ENCODE assay signal across 24 cellular contexts in the genomic region with DNA sequence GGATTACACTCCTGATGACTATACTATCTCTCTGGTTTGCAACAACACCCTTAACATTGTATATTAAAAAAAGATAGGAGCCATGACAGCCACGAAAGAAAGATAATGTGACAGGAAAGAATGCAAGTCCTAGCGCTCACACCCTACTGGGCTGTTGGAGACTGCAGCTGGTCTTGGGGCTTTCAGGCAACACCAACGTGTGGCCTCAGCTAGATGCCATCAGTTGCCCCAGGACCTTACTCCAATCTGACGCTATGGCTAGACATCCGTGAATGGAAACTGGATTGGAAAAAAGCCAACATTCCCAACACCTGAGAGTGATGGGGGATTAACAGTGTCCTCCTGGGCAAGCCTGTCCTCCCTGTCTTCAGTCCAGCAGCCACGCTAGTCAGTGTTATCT.
"Had no signal": no experiment of that assay in that cellular context is flagged by ENCODE, and none has a peak within 500 bp of the region (broad histone marks: within the 10 kb centered on the region; RNA-seq: fewer than 3 reads in every experiment).

No MANE protein-coding gene starts in this region.

- H3K9me3 ChIP-seq: SJCRH30, SK-N-SH had no signal

- H3K4me3 ChIP-seq: cardiac muscle cell, SJCRH30 had no signal

- H3K4me1 ChIP-seq: SJCRH30 had no signal

- H3K27ac ChIP-seq: cardiac muscle cell, SJCRH30, WERI-Rb-1 had no signal

- H3K27me3 ChIP-seq: cardiac muscle cell, SJCRH30 had no signal

- H3K36me3 ChIP-seq: cardiac muscle cell, SJCRH30, WERI-Rb-1 had no signal

- DNase-seq: activated CD4-positive, alpha-beta memory T cell treated with anti-CD3 and anti-CD28 coated beads, Interleukin-2, amount 10 ng/mL, durations not matched to agents 7 days and 5 days; activated CD4-positive, alpha-beta T cell treated with anti-CD3 and anti-CD28 coated beads for 36 hours; activated CD4-positive, alpha-beta T cell treated with anti-CD3 and anti-CD28 coated beads, Interleukin-2, amount 50 U/mL, for 1 hour; activated gamma-delta T cell; activated naive CD4-positive, alpha-beta T cell treated with anti-CD3 and anti-CD28 coated beads for 36 hours; activated T-cell treated with anti-CD3 and anti-CD28 coated beads for 4 hours; activated T-cell treated with anti-CD3 and anti-CD28 coated beads, Interleukin-2, amount 50 U/mL, for 48 hours; amygdala; IMR-90; KBM-7; MV-4-11; NCI-H1092 treated with DMSO at 0.1 percent for 48 hours; NCI-H1417 treated with DMSO at 0.1 percent for 48 hours; NCI-H1694; NCI-H2029; NCI-H2107; NCI-H2171 treated with DMSO at 0.1 percent for 48 hours; NCI-H226; SJCRH30; SK-N-SH; T-helper 1 cell; WERI-Rb-1 had no signal

- ATAC-seq: activated CD4-positive, alpha-beta T cell treated with anti-CD3 and anti-CD28 coated beads for 36 hours; activated T-helper 17 cell treated with anti-CD3 and anti-CD28 coated beads, Interleukin-2, amount 50 U/mL, for 72 hours had no signal

- H3K4me2 ChIP-seq: SK-N-SH had no signal

- H3K9ac ChIP-seq: SK-N-SH had no signal
